Comparison of ENCODE assay signal across 26 cellular contexts in the genomic region with DNA sequence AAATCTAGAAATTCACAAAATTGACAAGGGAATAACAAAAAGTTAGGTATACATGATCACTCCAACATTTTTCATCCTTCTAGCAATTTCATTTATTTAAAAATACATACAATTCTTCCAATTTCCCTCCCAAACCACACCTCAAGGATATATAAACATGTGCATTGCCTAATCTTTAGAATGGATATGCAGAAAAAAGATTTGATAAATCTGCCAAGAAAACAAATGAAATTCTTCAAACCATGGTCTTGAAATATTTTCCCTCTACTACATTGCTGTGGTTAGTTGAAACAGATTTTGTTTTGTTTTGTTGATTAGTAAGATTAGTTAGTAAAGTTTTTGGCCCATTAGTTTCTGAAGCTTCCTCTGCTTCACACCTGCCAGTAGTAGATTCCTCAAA.
"Had no signal": no experiment of that assay in that cellular context is flagged by ENCODE, and none has a peak within 500 bp of the region (broad histone marks: within the 10 kb centered on the region; RNA-seq: fewer than 3 reads in every experiment).

No MANE protein-coding gene starts in this region.

- H3K9me3 ChIP-seq: Peyer's patch, SJSA1, SK-N-SH had no signal

- H3K9ac ChIP-seq: SK-N-SH had no signal

- H3K4me1 ChIP-seq: Peyer's patch, SJSA1 had no signal

- ATAC-seq: activated CD8-positive, alpha-beta T cell treated with anti-CD3 and anti-CD28 coated beads for 36 hours; activated T-cell treated with anti-CD3 and anti-CD28 coated beads, Interleukin-2, amount 50 U/mL, for 72 hours; activated T-helper 17 cell treated with anti-CD3 and anti-CD28 coated beads, Interleukin-2, amount 50 U/mL, for 72 hours; PC-3 had no signal

- H3K36me3 ChIP-seq: Peyer's patch, SJSA1 had no signal

- DNase-seq: activated CD4-positive, alpha-beta T cell treated with anti-CD3 and anti-CD28 coated beads, Interleukin-2, amount 10 ng/mL, durations not matched to agents 24 days and 14 days; activated CD4-positive, alpha-beta T cell treated with anti-CD3 and anti-CD28 coated beads, Interleukin-2, amount 50 U/mL, for 4 hours; activated CD8-positive, alpha-beta T cell treated with anti-CD3 and anti-CD28 coated beads for 36 hours; activated effector memory CD4-positive, alpha-beta T cell treated with anti-CD3 and anti-CD28 coated beads, Interleukin-2, amount 50 U/mL, for 16 hours; activated naive CD4-positive, alpha-beta T cell; activated naive CD4-positive, alpha-beta T cell treated with anti-CD3 and anti-CD28 coated beads, Interleukin-2, amount 50 U/mL, for 16 hours; activated naive CD8-positive, alpha-beta T cell treated with anti-CD3 and anti-CD28 coated beads for 36 hours; activated T-cell treated with anti-CD3 and anti-CD28 coated beads, Interleukin-2, amount 50 U/mL, for 1 hour; activated T-cell treated with anti-CD3 and anti-CD28 coated beads, Interleukin-2, amount 50 U/mL, for 72 hours; caudate nucleus; NCI-H1092 treated with DMSO at 0.1 percent for 48 hours; NCI-H2029 treated with DMSO at 0.1 percent for 48 hours; NCI-H2107; NCI-H2171 treated with DMSO at 0.1 percent for 48 hours; NCI-H226; NCI-H446 treated with DMSO at 0.1 percent for 48 hours; NCI-H524; NCI-H748 treated with DMSO at 0.1 percent for 48 hours; NK-92 treated with Interleukin-12 subunit alpha and Interleukin-12 subunit beta, amount 100 ng/mL, for 24 hours; PC-3; Peyer's patch; RPMI8226; SHP77 treated with DMSO at 0.1 percent for 48 hours; SK-N-SH had no signal

- H3K27me3 ChIP-seq: Peyer's patch had no signal

- H3K4me3 ChIP-seq: Peyer's patch, SJSA1 had no signal
